Comparison of ENCODE assay signal across 25 cellular contexts in genomic region chr15:65651042-65651322, GRCh38.
"Had no signal": no experiment of that assay in that cellular context is flagged by ENCODE, and none has a peak within 500 bp of the region (broad histone marks: within the 10 kb centered on the region; RNA-seq: fewer than 3 reads in every experiment).

No MANE protein-coding gene starts in this region.

- H3K27ac Mint-ChIP-seq: progenitor cell of endocrine pancreas had no signal

- ATAC-seq: left colon; left lung; lower lobe of right lung; naive thymus-derived CD8-positive, alpha-beta T cell; sciatic nerve had no signal

- FAIRE-seq: islet of Langerhans, kidney had no signal

- H3K27me3 ChIP-seq: left lung, ovary, right atrium auricular region, stomach, testis, thyroid gland, transverse colon, upper lobe of left lung, vagina had no signal

- H3K27ac ChIP-seq: left lung, lower lobe of right lung, ovary, right atrium auricular region, skin epidermis, stomach, testis, transverse colon, upper lobe of left lung, vagina had no signal

- H3K27me3 Mint-ChIP-seq: naive thymus-derived CD8-positive, alpha-beta T cell; progenitor cell of endocrine pancreas had no signal

- DNase-seq: hippocampal formation; kidney; left colon; left lung; lower lobe of right lung; mammary epithelial cell; mesenchymal stem cell; naive thymus-derived CD8-positive, alpha-beta T cell; stimulated activated CD4-positive, alpha-beta T cell treated with anti-CD3 and anti-CD28 coated beads, Interleukin-12 subunit alpha, Interleukin-12 subunit beta, amount 100 ng/mL, for 4 hours; stimulated activated CD4-positive, alpha-beta T cell treated with anti-CD3 and anti-CD28 coated beads, Interleukin-15, amount 100 ng/mL, for 24 hours; stimulated activated CD4-positive, alpha-beta T cell treated with anti-CD3 and anti-CD28 coated beads, Interleukin-2, amount 100 ng/mL, for 24 hours; stimulated activated CD4-positive, alpha-beta T cell treated with anti-CD3 and anti-CD28 coated beads, Interleukin-4, amount 100 ng/mL, for 1 hour; stimulated activated naive CD4-positive, alpha-beta T cell; stomach; testis; thyroid gland; transverse colon; upper lobe of left lung had no signal

- H3K4me3 Mint-ChIP-seq: naive thymus-derived CD8-positive, alpha-beta T cell had no signal

- H3K9me3 Mint-ChIP-seq: naive thymus-derived CD8-positive, alpha-beta T cell had no signal

- H3K4me1 ChIP-seq: left lung, lower lobe of right lung, stomach, testis, transverse colon, vagina had no signal

- H3K4me3 ChIP-seq: left lung, lower lobe of right lung, ovary, right atrium auricular region, skin epidermis, stomach, testis, thyroid gland, transverse colon, upper lobe of left lung, vagina had no signal

- H3K36me3 ChIP-seq: ovary, right atrium auricular region, thyroid gland had no signal

- H3K9me3 ChIP-seq: left lung, lower lobe of right lung, ovary, right atrium auricular region, stomach, testis, thyroid gland, transverse colon, upper lobe of left lung, vagina had no signal
